In the genomic region with DNA sequence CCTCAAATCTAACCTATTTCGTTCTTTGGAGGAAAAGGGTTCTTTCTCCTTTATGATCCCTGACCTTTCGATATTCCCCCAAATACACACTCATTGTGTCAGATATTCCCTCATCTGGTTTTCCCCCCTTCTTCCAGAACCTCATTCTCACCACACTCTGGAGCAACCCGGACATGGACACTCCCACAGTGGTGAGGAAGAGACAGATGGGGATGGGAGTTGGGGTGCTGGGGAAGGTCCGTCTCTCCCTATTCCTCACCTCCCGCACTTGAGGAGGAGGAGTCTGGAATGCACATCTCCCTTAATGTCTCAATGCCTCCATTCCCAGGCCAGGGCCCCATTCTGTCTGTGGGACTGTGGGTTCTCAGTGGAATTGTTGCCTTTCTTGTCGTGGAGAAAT, we compare ENCODE assay signal across 9 cellular contexts. TPM values are rescaled to one million over a fixed set of nuclear protein-coding genes. Genes with fewer than 3 reads are reported as not detected.
DNase-seq lines count a peak whose midpoint lies in the region; ATAC-seq and TF ChIP-seq lines count a peak whose summit lies in the region.
"Had no signal": no experiment of that assay in that cellular context is flagged by ENCODE, and none has a peak within 500 bp of the region (broad histone marks: within the 10 kb centered on the region; RNA-seq: fewer than 3 reads in every experiment).

No MANE protein-coding gene starts in this region.

- H3K27ac Mint-ChIP-seq in IgD-negative memory B cell = peak overlapping the region in 1 of 3 donors; percentile 94
- H3K27ac Mint-ChIP-seq in naive B cell = peak overlapping the region in 5 of 6 donors; percentile 25 to 98 (median 69)

- H3K36me3 ChIP-seq in ACC112 (ENCODE audit: insufficient read depth, low read length) = peaks cover 15% of the 10 kb centered on the region; the same call in 1 of the 2 replicates

- peak overlapping the region; percentile 94; the same call in 1 of the 2 replicates for H3K27ac ChIP-seq in ACC112 (ENCODE audit: low read depth, low read length)

- H3K4me3 Mint-ChIP-seq in IgD-negative memory B cell (peak overlapping the region; percentile 9 to 99 (median 96)), naive B cell (peak overlapping the region; percentile 99 to 100 (median 99))

- peaks cover 47% of the 10 kb centered on the region for H3K79me2 ChIP-seq in ACC112 (ENCODE audit: control insufficient read depth, insufficient read depth, low read length, unreplicated experiment)

- H3K4me3 ChIP-seq in ACC112 (ENCODE audit: low read depth, low read length) (peak overlapping the region; percentile 99), cardiac fibroblast (replicated peaks in 1 of 2; ENCODE audit: low read depth in 2 of 2, low read length in 2 of 2) (peak overlapping the region; percentile 83 to 94)

- TF ChIP-seq CTCF in cardiac fibroblast (IDR thresholded peaks at IDR 0.05; ENCODE audit: low read depth, low read length) = no peak

- no peaks in the 10 kb centered on the region for H3K27me3 Mint-ChIP-seq in IgD-negative memory B cell
- no peaks in the 10 kb centered on the region for H3K27me3 Mint-ChIP-seq in naive B cell

- no peaks in the 10 kb centered on the region for H3K27me3 ChIP-seq in ACC112 (ENCODE audit: insufficient read depth, low read length)

- H3K9me3 Mint-ChIP-seq in IgD-negative memory B cell (no peaks in the 10 kb centered on the region), naive B cell (no peaks in the 10 kb centered on the region)

- DNase-seq in cardiac fibroblast (ENCODE audit: low read depth in 2 of 2) = no peak
- DNase-seq in naive B cell = no peak
- no peak for DNase-seq in NCI-H82 treated with DMSO at 0.1 percent for 48 hours (lab: John Stamatoyannopoulos, UW; ENCODE audit: unreplicated experiment)
- no peak for DNase-seq in stimulated activated CD4-positive, alpha-beta T cell treated with anti-CD3 and anti-CD28 coated beads, Interleukin-12 subunit alpha, Interleukin-12 subunit beta, amount 100 ng/mL, for 4 hours
- DNase-seq: hypothalamus had no signal

- no peak overlapping the region for H2AFZ ChIP-seq in ACC112 (ENCODE audit: low read length, unreplicated experiment)

- peaks cover 58% of the 10 kb centered on the region for H3K4me1 ChIP-seq in ACC112 (ENCODE audit: control insufficient read depth, insufficient read depth, low read length, unreplicated experiment)

- H3K4me1 Mint-ChIP-seq in IgD-negative memory B cell (peaks cover 42 to 55% (median 47%) of the 10 kb centered on the region in 3 donors), naive B cell (peaks cover 71 to 85% (median 85%) of the 10 kb centered on the region in 3 donors)

- no peak for ATAC-seq in naive B cell (ENCODE audit: low read depth in 2 of 2)
- ATAC-seq in HG03457 (IDR thresholded peaks at IDR 0.05; ENCODE audit: unreplicated experiment) = no peak
- no peak for ATAC-seq in HG03565 (IDR thresholded peaks at IDR 0.05; ENCODE audit: unreplicated experiment)

- peaks cover 14% of the 10 kb centered on the region for H3K36me3 Mint-ChIP-seq in IgD-negative memory B cell
- H3K36me3 Mint-ChIP-seq in naive B cell = peaks cover 13 to 16% of the 10 kb centered on the region in 2 donors

RNA-seq across cellular contexts. Expression of a gene that starts 1.3 kb away (rescaled TPM):
- polyA plus RNA-seq in IgD-negative memory B cell = 23.1 TPM
- 10 to 100 TPM; 15.6 to 26.0 (median 17.6) TPM for polyA plus RNA-seq in naive B cell (ENCODE audit: low read depth in 6 of 6)

RNA-seq across cellular contexts. Expression of a gene that starts 1.5 kb away (rescaled TPM):
- polyA plus RNA-seq in IgD-negative memory B cell (9.7 TPM), naive B cell (ENCODE audit: low read depth in 6 of 6) (10 to 100 TPM in 1 of 6 donors, 1 to 10 TPM in 5; 2.2 to 10.8 (median 7.4) TPM)

RNA-seq across cellular contexts. Expression of a gene that starts 2.5 kb away (rescaled TPM):
- 30.9 TPM for polyA plus RNA-seq in IgD-negative memory B cell
- 10 to 100 TPM; 13.8 to 24.1 (median 21.6) TPM for polyA plus RNA-seq in naive B cell (ENCODE audit: low read depth in 6 of 6)

RNA-seq across cellular contexts. Expression of a gene that starts 6.4 kb away (rescaled TPM):
- polyA plus RNA-seq in IgD-negative memory B cell (9.9 TPM), naive B cell (ENCODE audit: low read depth in 6 of 6) (10 to 100 TPM in 1 of 6 donors, 1 to 10 TPM in 5; 2.8 to 12.1 (median 7.4) TPM)

RNA-seq across cellular contexts. Expression of a gene that starts 9.7 kb away (rescaled TPM):
- polyA plus RNA-seq in IgD-negative memory B cell (not detected), naive B cell (ENCODE audit: low read depth in 6 of 6) (under 1 TPM in 2 of 6 donors, not detected in 4; 0.09 to 0.30 TPM)
